In genomic region chr14:65817011-65817410, GRCh38 we compare ENCODE assay signal across 23 cellular contexts.
"Had no signal": no experiment of that assay in that cellular context is flagged by ENCODE, and none has a peak within 500 bp of the region (broad histone marks: within the 10 kb centered on the region; RNA-seq: fewer than 3 reads in every experiment).

No MANE protein-coding gene starts in this region.

- H3K9me3 Mint-ChIP-seq: activated B cell treated with CpG ODN at 0.5 μM for 24 hours; activated T-cell treated with anti-CD3 and anti-CD28 coated beads, Interleukin-2, amount 50 U/mL, for 4 hours; activated T-helper 2 cell treated with anti-CD3 and anti-CD28 coated beads, Interferon-gamma antibody, Interleukin-2, Interleukin-4, amounts not matched to agents 10 μg/mL and 5 μg/mL and 100 μg/mL, durations not matched to agents 14 hours and 24 hours and 36 hours; immature natural killer cell; natural killer cell; stimulated activated naive CD8-positive, alpha-beta T cell treated with anti-CD3 and anti-CD28 coated beads, Interleukin-15, amount 100 ng/mL, for 72 hours had no signal

- H3K27me3 Mint-ChIP-seq: activated B cell treated with CpG ODN at 0.5 μM for 24 hours; activated CD4-positive, alpha-beta T cell treated with anti-CD3 and anti-CD28 coated beads for 36 hours; activated naive CD8-positive, alpha-beta T cell; stimulated activated naive CD8-positive, alpha-beta T cell treated with anti-CD3 and anti-CD28 coated beads, Interleukin-15, amount 100 ng/mL, for 72 hours had no signal

- H3K4me3 Mint-ChIP-seq: activated B cell treated with CpG ODN at 0.5 μM for 24 hours; activated CD4-positive, alpha-beta T cell treated with anti-CD3 and anti-CD28 coated beads for 36 hours; activated naive CD8-positive, alpha-beta T cell; activated T-cell treated with anti-CD3 and anti-CD28 coated beads, Interleukin-2, amount 50 U/mL, for 4 hours; immature natural killer cell; natural killer cell; stimulated activated naive CD8-positive, alpha-beta T cell treated with anti-CD3 and anti-CD28 coated beads, Interleukin-15, amount 100 ng/mL, for 72 hours had no signal

- H3K4me1 Mint-ChIP-seq: activated B cell treated with CpG ODN at 0.5 μM for 24 hours; activated CD4-positive, alpha-beta T cell treated with anti-CD3 and anti-CD28 coated beads for 36 hours; immature natural killer cell; natural killer cell; stimulated activated naive CD8-positive, alpha-beta T cell treated with anti-CD3 and anti-CD28 coated beads, Interleukin-15, amount 100 ng/mL, for 72 hours had no signal

- H3K27me3 ChIP-seq: adrenal gland, right atrium auricular region, spleen had no signal

- H3K36me3 Mint-ChIP-seq: activated naive CD8-positive, alpha-beta T cell; immature natural killer cell; natural killer cell had no signal

- H3K4me3 ChIP-seq: adrenal gland, left ventricle myocardium inferior, prostate gland, right atrium auricular region, spleen, tibial artery had no signal

- H3K27ac Mint-ChIP-seq: activated B cell treated with CpG ODN at 0.5 μM for 24 hours; activated CD4-positive, alpha-beta T cell treated with anti-CD3 and anti-CD28 coated beads for 36 hours; activated naive CD8-positive, alpha-beta T cell; activated T-helper 2 cell treated with anti-CD3 and anti-CD28 coated beads, Interferon-gamma antibody, Interleukin-2, Interleukin-4, amounts not matched to agents 10 μg/mL and 5 μg/mL and 100 μg/mL, durations not matched to agents 14 hours and 24 hours and 36 hours; immature natural killer cell; natural killer cell; stimulated activated naive CD8-positive, alpha-beta T cell treated with anti-CD3 and anti-CD28 coated beads, Interleukin-15, amount 100 ng/mL, for 72 hours had no signal

- H3K4me1 ChIP-seq: adrenal gland, left ventricle myocardium inferior, prostate gland, right atrium auricular region, spleen, tibial artery had no signal

- H3K9me3 ChIP-seq: adrenal gland, left ventricle myocardium inferior, prostate gland, right atrium auricular region, spleen, tibial artery had no signal

- ATAC-seq: activated CD4-positive, alpha-beta T cell treated with anti-CD3 and anti-CD28 coated beads for 36 hours; activated T-cell treated with anti-CD3 and anti-CD28 coated beads, Interleukin-2, amount 50 U/mL, for 4 hours; natural killer cell; stimulated activated naive CD8-positive, alpha-beta T cell treated with anti-CD3 and anti-CD28 coated beads, Interleukin-15, amount 100 ng/mL, for 72 hours had no signal

- DNase-seq: activated B cell treated with CpG ODN at 0.5 μM for 24 hours; activated CD4-positive, alpha-beta T cell treated with anti-CD3 and anti-CD28 coated beads for 36 hours; activated CD4-positive, alpha-beta T cell treated with anti-CD3 and anti-CD28 coated beads, Interleukin-2, amount 50 U/mL, for 4 hours; activated CD8-positive, alpha-beta memory T cell treated with anti-CD3 and anti-CD28 coated beads, Interleukin-2, amount 50 U/mL, for 48 hours; activated naive CD4-positive, alpha-beta T cell; activated T-cell treated with anti-CD3 and anti-CD28 coated beads, Interleukin-2, amount 50 U/mL, for 4 hours; adrenal gland; cerebellar nuclear complex; foreskin melanocyte; immature natural killer cell; kidney glomerular epithelial cell; left ventricle myocardium inferior; midbrain; natural killer cell; spleen; stimulated activated naive CD8-positive, alpha-beta T cell treated with anti-CD3 and anti-CD28 coated beads, Interleukin-15, amount 100 ng/mL, for 72 hours; T-helper 1 cell; T-helper 9 cell; tibial artery had no signal

- H3K36me3 ChIP-seq: adrenal gland, left ventricle myocardium inferior, prostate gland, right atrium auricular region, spleen, tibial artery had no signal

- H3K27ac ChIP-seq: adrenal gland, left ventricle myocardium inferior, prostate gland, right atrium auricular region, spleen, tibial artery had no signal
